Comparison of ENCODE assay signal across 10 cellular contexts in genomic region chr7:455110-455928, GRCh38.
A peak's percentile ranks its signal among the peaks of the same experiment; 100 is the strongest.
DNase-seq lines count a peak whose midpoint lies in the region; ATAC-seq and TF ChIP-seq lines count a peak whose summit lies in the region.
"Had no signal": no experiment of that assay in that cellular context is flagged by ENCODE, and none has a peak within 500 bp of the region (broad histone marks: within the 10 kb centered on the region; RNA-seq: fewer than 3 reads in every experiment).

No MANE protein-coding gene starts in this region.

- H3K9me2 ChIP-seq in GM23248 (ENCODE audit: insufficient read depth) = no peaks in the 10 kb centered on the region

- H3K4me3 ChIP-seq in ACC112 (ENCODE audit: low read depth, low read length) (0 out of 2 replicates have a peak overlapping the region, but pooled peaks have one; percentile 33), adipocyte (ENCODE audit: low read length) (no peak overlapping the region), lower lobe of right lung (no peak overlapping the region), GM23248 (no peak overlapping the region)
- H3K4me3 ChIP-seq: lung, PC-9 had no signal

- in situ Hi-C loops in GM23248 (cut with MboI) = no loop called here

- H3K79me2 ChIP-seq in ACC112 (ENCODE audit: control insufficient read depth, insufficient read depth, low read length, unreplicated experiment) (no peaks in the 10 kb centered on the region), GM23248 (ENCODE audit: insufficient read depth) (no peaks in the 10 kb centered on the region)

- 39 to 40% methylated on average over 36 to 42 of the region's 42 CpGs for whole genome bisulfite sequencing in GM23248 (ENCODE audit: low coverage in 1 of 2, low lambda C conversion rate in 2 of 2, missing lambda C conversion rate in 2 of 2), 2 experiments

- no peak overlapping the region for H3K27ac ChIP-seq in ACC112 (ENCODE audit: low read depth, low read length)
- H3K27ac ChIP-seq in lower lobe of right lung = no peak overlapping the region
- H3K27ac ChIP-seq in GM23248 = no peak overlapping the region
- H3K27ac ChIP-seq: PC-9 had no signal

- H3K4me1 ChIP-seq in ACC112 (ENCODE audit: control insufficient read depth, insufficient read depth, low read length, unreplicated experiment) (peaks cover 23% of the 10 kb centered on the region), adipocyte (ENCODE audit: control insufficient read depth, insufficient read depth, low read length) (peaks cover 7% of the 10 kb centered on the region), lower lobe of right lung (peaks cover 17% of the 10 kb centered on the region), GM23248 (ENCODE audit: insufficient read depth) (0 out of 2 replicates have a peak, but pooled peaks cover 3% of the 10 kb centered on the region)

- H3K27me3 ChIP-seq in ACC112 (ENCODE audit: insufficient read depth, low read length) (0 out of 2 replicates have a peak, but pooled peaks cover 9% of the 10 kb centered on the region), adipocyte (replicated peaks; ENCODE audit: control insufficient read depth, insufficient read depth, low read length) (peaks cover 36% of the 10 kb centered on the region), lower lobe of right lung (ENCODE audit: low read depth) (peaks cover 21% of the 10 kb centered on the region), GM23248 (replicated peaks; ENCODE audit: insufficient read depth) (peaks cover 20% of the 10 kb centered on the region)

- H3K36me3 ChIP-seq in ACC112 (ENCODE audit: insufficient read depth, low read length) (no peaks in the 10 kb centered on the region), adipocyte (ENCODE audit: control insufficient read depth, insufficient read depth, low read length, severe bottlenecking) (no peaks in the 10 kb centered on the region), lower lobe of right lung (no peaks in the 10 kb centered on the region), GM23248 (ENCODE audit: low read depth) (no peaks in the 10 kb centered on the region)

- no peak overlapping the region for H3K9ac ChIP-seq in adipocyte (ENCODE audit: low read length)
- H3K9ac ChIP-seq in GM23248 = no peak overlapping the region

- no peaks in the 10 kb centered on the region for H4K20me1 ChIP-seq in GM23248 (ENCODE audit: insufficient read depth)

- intact Hi-C loops in lower lobe of right lung (cut with DNase I) = no loop called here

- H2AFZ ChIP-seq in ACC112 (ENCODE audit: low read length, unreplicated experiment) (no peak overlapping the region), GM23248 (no peak overlapping the region)
- H2AFZ ChIP-seq: PC-9 had no signal

- peak; percentile 78 for DNase-seq in HuH-7.5 (ENCODE audit: low spot score)
- DNase-seq in adipocyte (ENCODE audit: low read depth) = peak; percentile 64
- peak; percentile 63 for DNase-seq in lower lobe of right lung
- DNase-seq in GM23248 = no peak

- H3K9me3 ChIP-seq in adipocyte (ENCODE audit: control insufficient read depth, low read length) (no peaks in the 10 kb centered on the region), lower lobe of right lung (no peaks in the 10 kb centered on the region), GM23248 (ENCODE audit: low read depth) (no peaks in the 10 kb centered on the region)

- H3K4me2 ChIP-seq in GM23248 (ENCODE audit: unreplicated experiment) = no peak overlapping the region
- H3K4me2 ChIP-seq: PC-9 had no signal

- TF ChIP-seq CTCF in lower lobe of right lung (IDR thresholded peaks at IDR 0.05) = no peak

- ATAC-seq in lower lobe of right lung (no peak), GM19463 (IDR thresholded peaks at IDR 0.05; ENCODE audit: unreplicated experiment) (no peak), HG03520 (IDR thresholded peaks at IDR 0.05; ENCODE audit: unreplicated experiment) (no peak), GM21717 (IDR thresholded peaks at IDR 0.05; ENCODE audit: unreplicated experiment) (no peak)

- H3F3A ChIP-seq in GM23248 (ENCODE audit: insufficient read depth) = no peaks in the 10 kb centered on the region; the same call in 1 of the 2 replicates
